8 cellular contexts compared by ENCODE assay signal in genomic region chr22:46542011-46542985, GRCh38. TPM values are rescaled to one million over a fixed set of nuclear protein-coding genes. Genes with fewer than 3 reads are reported as not detected.
DNase-seq lines count a peak whose midpoint lies in the region; ATAC-seq and TF ChIP-seq lines count a peak whose summit lies in the region.

No MANE protein-coding gene starts in this region.

- peaks cover 15% of the 10 kb centered on the region for H3K9me1 ChIP-seq in IMR-90 (ENCODE audit: insufficient read depth, low read length)

- H2BK20ac ChIP-seq in IMR-90 (ENCODE audit: low read depth, low read length), result no peak overlapping the region

- no peak overlapping the region for H2BK15ac ChIP-seq in IMR-90 (ENCODE audit: low read depth, low read length)

- H3K14ac ChIP-seq in IMR-90 (replicated peaks; ENCODE audit: low read depth, low read length), result no peak overlapping the region

- H2AFZ ChIP-seq in IMR-90 (replicated peaks; ENCODE audit: low read length, poor library complexity), result peak overlapping the region; percentile 77

- H4K20me1 ChIP-seq in IMR-90 (ENCODE audit: insufficient read depth, low read length), result no peaks in the 10 kb centered on the region

- H4K5ac ChIP-seq in IMR-90 (ENCODE audit: low read depth, low read length), result no peak overlapping the region

- ATAC-seq in IMR-90 (ENCODE audit: low read depth), result peak; percentile 95
- no peak for ATAC-seq in HG03565 (IDR thresholded peaks at IDR 0.05; ENCODE audit: unreplicated experiment)

- intact Hi-C loops in IMR-90 (cut with micrococcal nuclease) (loop anchor here (1.0 kb wide), 2 partner anchors 175 to 187 kb away; no protein-coding TSS in a partner anchor), prostate gland (cut with DNase I) (loop anchor here (2.0 to 10.0 kb wide), 2 partner anchors 173 to 547 kb away; no protein-coding TSS in a partner anchor)

- H2BK120ac ChIP-seq in IMR-90 (ENCODE audit: low read depth, low read length), result no peak overlapping the region

- no peak overlapping the region for H3K4me3 ChIP-seq in IMR-90 (ENCODE audit: insufficient read depth, low read depth, low read length)
- no peak overlapping the region for H3K4me3 ChIP-seq in SK-N-MC
- no peak overlapping the region for H3K4me3 ChIP-seq in prostate gland

- BruUV-seq in IMR-90 (replicated peaks; lab: Mats Ljungman, UMichigan), result no TSS peak

- H2AK9ac ChIP-seq in IMR-90 (replicated peaks; ENCODE audit: low read depth, low read length, poor library complexity), result peak overlapping the region; percentile 2

- no peak overlapping the region for H4K91ac ChIP-seq in IMR-90 (ENCODE audit: insufficient read depth, low read depth, low read length)

- no peaks in the 10 kb centered on the region for H3K79me1 ChIP-seq in IMR-90 (ENCODE audit: low read depth in 1 of 2, low read length in 2 of 2)

- H3K18ac ChIP-seq in IMR-90 (ENCODE audit: low read depth, low read length), result no peak overlapping the region

- peak; percentile 94 for TF ChIP-seq CTCF in IMR-90 (conservative IDR thresholded peaks at IDR 0.05; ENCODE audit: low read depth, low read length)
- peak; percentile 83 to 97 (median 96) for TF ChIP-seq CTCF in prostate gland (IDR thresholded peaks at IDR 0.05)

- in situ Hi-C loops in IMR-90 (cut with MboI; ENCODE audit: low sequenced_read_pairs), result loop anchor here (5.0 to 25.0 kb wide), 2 partner anchors 175 to 405 kb away; no protein-coding TSS in a partner anchor

- no peak overlapping the region for H3K4ac ChIP-seq in IMR-90 (ENCODE audit: low read depth, low read length)

- H3K4me1 ChIP-seq in IMR-90 (ENCODE audit: control insufficient read depth, insufficient read depth, low read length), result peaks cover 13% of the 10 kb centered on the region
- H3K4me1 ChIP-seq in prostate gland (replicated peaks), result peaks cover 21% of the 10 kb centered on the region

- H3K9me3 ChIP-seq in IMR-90 (ENCODE audit: control insufficient read depth, insufficient read depth, low read length) (no peaks in the 10 kb centered on the region), SK-N-MC (ENCODE audit: low read depth, low read length) (no peaks in the 10 kb centered on the region), prostate gland (no peaks in the 10 kb centered on the region)

- H3K4me2 ChIP-seq in IMR-90 (ENCODE audit: low read depth, low read length), result no peak overlapping the region

- no peak overlapping the region for H3K27ac ChIP-seq in IMR-90 (ENCODE audit: insufficient read depth, low read length)
- peak overlapping the region; percentile 14; the same call in 1 of the 2 replicates for H3K27ac ChIP-seq in SK-N-MC
- H3K27ac ChIP-seq in prostate gland, result peak overlapping the region; percentile 63 to 85

- H3K9ac ChIP-seq in IMR-90 (ENCODE audit: low read depth, low read length) (no peak overlapping the region), SK-N-MC (ENCODE audit: insufficient read length) (no peak overlapping the region)

- dilution Hi-C loops in IMR-90 (cut with HindIII; ENCODE audit: low sequenced_read_pairs, unreplicated experiment), result no loop called here

- H3K23ac ChIP-seq in IMR-90 (ENCODE audit: low read depth, low read length), result no peak overlapping the region

- peak; percentile 17 for DNase-seq in DMS79 treated with DMSO at 0.1 percent for 48 hours (lab: John Stamatoyannopoulos, UW)
- DNase-seq in DMS79 (lab: John Stamatoyannopoulos, UW), result no peak
- peak; percentile 50 for DNase-seq in IMR-90
- no peak for DNase-seq in SK-N-MC (ENCODE audit: low read depth, low spot score)
- DNase-seq in activated gamma-delta T cell treated with anti-CD3 and anti-CD28 coated beads, Interleukin-2, amount 50 U/mL, for 16 hours (ENCODE audit: low read depth), result peak; percentile 48
- peak; percentile 57 for DNase-seq in globus pallidus (ENCODE audit: low spot score)
- peak; percentile 70 for DNase-seq in prostate gland (ENCODE audit: low spot score)

- TF ChIP-seq POLR2A in IMR-90 (IDR thresholded peaks at IDR 0.05; ENCODE audit: low read depth, low read length) (0 out of 2 replicates have a peak, but pooled peaks have one; percentile 43), prostate gland (IDR thresholded peaks at IDR 0.05) (no peak)

- H2AK5ac ChIP-seq in IMR-90 (ENCODE audit: low read depth, low read length), result no peak overlapping the region

- WGBS in IMR-90 (ENCODE audit: extremely low coverage in 2 of 2, insufficient read length in 1 of 2), 2 experiments, result 18% methylated on average over 6 of the region's 27 CpGs; no CpG with 5 or more reads in 1 of the 2 experiments
- WGBS in prostate gland, result 25% methylated on average over 23 of the region's 27 CpGs

- no peak overlapping the region for H2BK5ac ChIP-seq in IMR-90 (ENCODE audit: low read depth, low read length, poor library complexity, severe bottlenecking)

- TF ChIP-seq RAD21 in IMR-90 (IDR thresholded peaks at IDR 0.05; ENCODE audit: low read length), result peak; percentile 96

- POLR2A ChIA-PET in IMR-90 (lab: Charles Lee; ENCODE audit: unreplicated experiment), result no interaction called here

- H3K36me3 ChIP-seq in IMR-90 (ENCODE audit: control insufficient read depth, insufficient read depth, low read length) (no peaks in the 10 kb centered on the region), SK-N-MC (ENCODE audit: insufficient read depth, low read length) (no peaks in the 10 kb centered on the region), prostate gland (no peaks in the 10 kb centered on the region)

- H3K56ac ChIP-seq in IMR-90 (ENCODE audit: extremely low read depth, insufficient read depth, low read length), result no peak overlapping the region

- CTCF ChIA-PET in IMR-90 (lab: Yijun Ruan, JAX), result interaction anchor here (2.0 to 3.2 kb wide), 2 partner anchors 172 to 175 kb away, joined by 6 to 26 read pairs; no protein-coding TSS in a partner anchor

- H3K27me3 ChIP-seq in IMR-90 (ENCODE audit: control insufficient read depth, insufficient read depth, low read length), result peaks cover 21% of the 10 kb centered on the region
- no peaks in the 10 kb centered on the region for H3K27me3 ChIP-seq in prostate gland (replicated peaks; ENCODE audit: insufficient read depth)

- H4K8ac ChIP-seq in IMR-90 (ENCODE audit: low read depth in 2 of 2, low read length in 2 of 2), result no peak overlapping the region

TF ChIP-seq in IMR-90, 13 proteins besides CTCF, POLR2A, EP300 and RAD21:
- TF ChIP-seq USF2 (IDR thresholded peaks at IDR 0.05; ENCODE audit: low read depth, low read length) (no peak), ELK1 (IDR thresholded peaks at IDR 0.05; ENCODE audit: borderline replicate concordance, low read depth, low read length) (no peak), MXI1 (IDR thresholded peaks at IDR 0.05; ENCODE audit: borderline replicate concordance, low read depth, low read length) (no peak), FOS (IDR thresholded peaks at IDR 0.05; ENCODE audit: low read depth, low read length) (no peak), SMC3 (IDR thresholded peaks at IDR 0.05; ENCODE audit: low read depth, low read length) (peak; percentile 88), BHLHE40 (IDR thresholded peaks at IDR 0.05; ENCODE audit: low read depth, low read length) (no peak; the same call in 1 of the 2 replicates), NFE2L2 (IDR thresholded peaks at IDR 0.05; ENCODE audit: low read depth, low read length) (no peak), MAFK (IDR thresholded peaks at IDR 0.05; ENCODE audit: low read depth, low read length) (no peak), CHD1 (IDR thresholded peaks at IDR 0.05; ENCODE audit: low read depth, low read length) (no peak), CEBPB (IDR thresholded peaks at IDR 0.05; ENCODE audit: low read depth, low read length) (no peak), MAZ (IDR thresholded peaks at IDR 0.05; ENCODE audit: borderline replicate concordance, low read depth, low read length) (peak; percentile 54; the same call in 1 of the 2 replicates), RFX5 (IDR thresholded peaks at IDR 0.05; ENCODE audit: low read depth, low read length) (no peak), RCOR1 (IDR thresholded peaks at IDR 0.05; ENCODE audit: insufficient replicate concordance, low read length) (no peak)

RNA-seq across cellular contexts. Expression of gene CELSR1, which starts 4.9 kb away (rescaled TPM):
- total RNA-seq in IMR-90 (2012; rRNA removed) (0.36 and 0.56 TPM in 2 replicates), prostate gland (10 to 100 TPM; 24.2 to 38.2 TPM)
- 0.82 and 1.4 TPM in 2 replicates for polyA plus RNA-seq in IMR-90 (2012; rRNA removed)
- polyA plus RNA-seq in IMR-90 (2012; cell fraction: cytosol; rRNA removed), result 0.47 and 1.2 TPM in 2 replicates
- polyA plus RNA-seq in IMR-90 (2012; cell fraction: nucleus; rRNA removed; ENCODE audit: low replicate concordance), result 0.91 and 1.9 TPM in 2 replicates

Comparison
In these comparisons a context has a peak if more than half of its experiments do, and no peak if none do; other contexts are left out.
1. DNase-seq: peak in DMS79 treated with DMSO at 0.1 percent for 48 hours (single experiment), IMR-90 (single experiment), activated gamma-delta T cell treated with anti-CD3 and anti-CD28 coated beads, Interleukin-2, amount 50 U/mL, for 16 hours (single experiment), globus pallidus (single experiment) and prostate gland (single experiment); none in DMS79 (single experiment) and SK-N-MC (single experiment).
2. RNA of gene CELSR1, which starts 4.9 kb away (total RNA-seq): 24.2 to 38.2 TPM in prostate gland; 0.36 to 0.56 TPM in IMR-90; every median in the first group is over 10 times any median in the second.